In genomic region chr11:119741369-119742262, GRCh38 we compare ENCODE assay signal across 8 cellular contexts. TPM values are rescaled to one million over a fixed set of nuclear protein-coding genes. Genes with fewer than 3 reads are reported as not detected.
DNase-seq lines count a peak whose midpoint lies in the region; ATAC-seq and TF ChIP-seq lines count a peak whose summit lies in the region.

No MANE protein-coding gene starts in this region.

- peak overlapping the region in 9 of 10 donors; percentile 6 to 85 (median 71) for H3K4me3 Mint-ChIP-seq in naive thymus-derived CD4-positive, alpha-beta T cell

- H3K27me3 ChIP-seq in naive thymus-derived CD4-positive, alpha-beta T cell (ENCODE audit: control insufficient read depth in 2 of 2, insufficient read depth in 2 of 2, low read length in 2 of 2): no peaks in the 10 kb centered on the region

- peaks cover 0 to 4% of the 10 kb centered on the region in 2 donors for H3K4me1 ChIP-seq in naive thymus-derived CD4-positive, alpha-beta T cell (ENCODE audit: control insufficient read depth in 2 of 2, insufficient read depth in 2 of 2, low read length in 2 of 2)

- peak; percentile 78 for TF ChIP-seq CTCF in epithelial cell of proximal tubule (conservative IDR thresholded peaks at IDR 0.05; ENCODE audit: low read depth, low read length)

- H3K36me3 ChIP-seq in naive thymus-derived CD4-positive, alpha-beta T cell (ENCODE audit: control insufficient read depth in 2 of 3, insufficient read depth in 3 of 3, low read length in 3 of 3): no peaks in the 10 kb centered on the region

- no peak overlapping the region for H3K27ac ChIP-seq in naive thymus-derived CD4-positive, alpha-beta T cell (ENCODE audit: low read depth, low read length)
- H3K27ac ChIP-seq in substantia nigra (ENCODE audit: low read depth, low read length, poor library complexity, severe bottlenecking): peak overlapping the region; percentile 93

- peaks cover 42 to 62% (median 44%) of the 10 kb centered on the region in 5 donors for H3K27me3 Mint-ChIP-seq in naive thymus-derived CD4-positive, alpha-beta T cell

- POLR2A ChIA-PET in naive thymus-derived CD4-positive, alpha-beta T cell (lab: Charles Lee): no interaction called here

- peak; percentile 79 for ATAC-seq in naive thymus-derived CD4-positive, alpha-beta T cell
- ATAC-seq in HG02588 (IDR thresholded peaks at IDR 0.05; ENCODE audit: unreplicated experiment): no peak

- H3K9me3 Mint-ChIP-seq in naive thymus-derived CD4-positive, alpha-beta T cell: no peaks in the 10 kb centered on the region

- no peaks in the 10 kb centered on the region for H3K9me3 ChIP-seq in naive thymus-derived CD4-positive, alpha-beta T cell (ENCODE audit: control insufficient read depth in 2 of 3, low read length in 3 of 3)

- peak overlapping the region in 2 of 9 donors; percentile 56 to 76 for H3K27ac Mint-ChIP-seq in naive thymus-derived CD4-positive, alpha-beta T cell

- DNase-seq in G401 (ENCODE audit: low spot score) (peak; percentile 32), KBM-7 (peak; percentile 64), epithelial cell of proximal tubule (ENCODE audit: low read depth) (no peak), substantia nigra (lab: John Stamatoyannopoulos, UW) (peak in 45 of 49 donors; percentile 25 to 87 (median 61)), NCI-H446 treated with DMSO at 0.1 percent for 48 hours (lab: John Stamatoyannopoulos, UW) (no peak)
- peak; percentile 69 for DNase-seq in activated CD8-positive, alpha-beta memory T cell treated with anti-CD3 and anti-CD28 coated beads, Interleukin-2, amount 50 U/mL, for 4 hours
- DNase-seq in naive thymus-derived CD4-positive, alpha-beta T cell: peak in 7 of 9 donors; percentile 42 to 71 (median 57)

- in situ Hi-C loops in G401 (cut with HindIII; ENCODE audit: low sequenced_read_pairs): no loop called here
- in situ Hi-C loops in KBM-7 (cut with MboI; ENCODE audit: low pct_unique_long_range_greater_than_20kb, low sequenced_read_pairs): no loop called here

- H3K4me3 ChIP-seq in epithelial cell of proximal tubule (ENCODE audit: low read depth, low read length): no peak overlapping the region
- no peak overlapping the region for H3K4me3 ChIP-seq in naive thymus-derived CD4-positive, alpha-beta T cell (ENCODE audit: low read length)

- CTCF ChIA-PET in naive thymus-derived CD4-positive, alpha-beta T cell (lab: Charles Lee): no interaction called here

- peaks cover 6 to 16% (median 11%) of the 10 kb centered on the region in 7 donors for H3K4me1 Mint-ChIP-seq in naive thymus-derived CD4-positive, alpha-beta T cell

- intact Hi-C loops in naive thymus-derived CD4-positive, alpha-beta T cell (cut with micrococcal nuclease): loop anchor here (1.0 kb wide), 3 partner anchors 12 to 99 kb away; partner anchors contain the start of gene NECTIN1 (in 1 of the 2)

- peaks cover 0 to 1% (median 0%) of the 10 kb centered on the region in 5 donors for H3K36me3 Mint-ChIP-seq in naive thymus-derived CD4-positive, alpha-beta T cell

RNA-seq across cellular contexts. Expression of gene NECTIN1, which starts 12.6 kb away (rescaled TPM):
- total RNA-seq in G401 (2014; rRNA removed; shearing (Covaris generic)): 2.3 and 3.6 TPM in 2 replicates
- total RNA-seq in epithelial cell of proximal tubule: 4.7 and 6.6 TPM in 2 replicates
- 1 to 10 TPM in 4 of 5 experiments, under 1 TPM in 1; 0.87 to 4.2 (median 2.4) TPM for total RNA-seq in naive thymus-derived CD4-positive, alpha-beta T cell
- polyA plus RNA-seq in naive thymus-derived CD4-positive, alpha-beta T cell: 1 to 10 TPM in 1 of 2 donors, under 1 TPM in 1; 0.30 to 1.1 TPM

Comparison
In these comparisons a context has a peak if more than half of its experiments do, and no peak if none do; other contexts are left out.
1. DNase-seq: peak in G401 (single experiment), KBM-7 (single experiment), activated CD8-positive, alpha-beta memory T cell treated with anti-CD3 and anti-CD28 coated beads, Interleukin-2, amount 50 U/mL, for 4 hours (single experiment), naive thymus-derived CD4-positive, alpha-beta T cell (7 of 9) and substantia nigra (45 of 49); none in epithelial cell of proximal tubule (single experiment) and NCI-H446 treated with DMSO at 0.1 percent for 48 hours (single experiment).